ENCODE assay signal across 8 cellular contexts in the genomic region with DNA sequence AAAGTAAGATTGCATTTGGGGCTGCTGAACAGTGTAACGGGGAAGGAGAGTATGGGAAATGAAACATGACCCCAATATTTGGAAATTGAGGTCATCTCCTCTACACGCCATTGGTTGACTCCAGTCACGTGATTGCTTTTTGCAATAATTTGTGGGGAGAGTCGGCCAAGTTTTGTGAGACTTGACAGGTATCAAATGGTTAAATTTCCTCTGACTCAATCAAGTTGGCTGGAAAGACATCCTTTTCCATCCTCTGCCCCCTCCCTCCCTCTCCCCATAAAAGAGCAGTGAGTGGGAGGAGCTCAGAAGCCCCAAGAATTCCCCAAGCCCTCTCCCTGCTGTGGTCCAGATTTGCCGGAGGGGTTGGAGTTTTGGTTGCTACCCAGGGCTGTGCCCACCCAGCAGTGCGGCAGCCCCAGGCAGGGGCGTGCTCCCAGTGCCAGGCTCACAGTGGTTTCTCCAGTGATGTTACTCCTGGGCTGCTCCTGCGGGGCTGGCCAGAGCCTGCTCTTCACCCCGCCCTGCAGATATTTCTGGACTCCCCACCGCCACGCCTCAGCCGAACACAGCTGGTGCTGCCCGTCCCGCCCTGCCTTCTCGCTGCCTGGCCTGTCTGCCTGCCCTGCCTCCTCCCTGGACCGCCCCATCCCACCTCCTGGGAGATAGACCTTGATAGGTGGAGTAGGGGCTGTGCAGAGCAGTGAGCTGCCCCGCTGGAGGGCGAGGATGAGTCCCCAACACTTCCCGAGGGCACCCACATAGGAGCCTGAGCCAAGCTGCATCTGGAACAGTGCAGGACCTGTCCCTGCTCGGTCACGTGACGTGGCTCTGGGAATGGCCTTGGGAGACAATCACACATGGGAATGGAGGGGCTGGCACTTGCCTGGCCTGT. TPM values are rescaled to one million over a fixed set of nuclear protein-coding genes. Genes with fewer than 3 reads are reported as not detected.
DNase-seq lines count a peak whose midpoint lies in the region; ATAC-seq and TF ChIP-seq lines count a peak whose summit lies in the region.

No MANE protein-coding gene starts in this region.

- peaks cover 75% of the 10 kb centered on the region for H3K79me2 ChIP-seq in osteoblast (ENCODE audit: insufficient read depth, low read length)

- H3K4me3 ChIP-seq in AG10803 (ENCODE audit: low read length) = peak overlapping the region; percentile 77
- peak overlapping the region; percentile 73 for H3K4me3 ChIP-seq in osteoblast (ENCODE audit: insufficient read depth, low read length)

- H3K9me3 Mint-ChIP-seq in activated CD4-positive, alpha-beta memory T cell treated with anti-CD3 and anti-CD28 coated beads for 36 hours = no peaks in the 10 kb centered on the region
- no peaks in the 10 kb centered on the region for H3K9me3 Mint-ChIP-seq in endothelial cell (ENCODE audit: unreplicated experiment)

- H3K36me3 Mint-ChIP-seq in activated CD4-positive, alpha-beta memory T cell treated with anti-CD3 and anti-CD28 coated beads for 36 hours = no peaks in the 10 kb centered on the region
- no peaks in the 10 kb centered on the region for H3K36me3 Mint-ChIP-seq in endothelial cell (ENCODE audit: low read depth, unreplicated experiment)

- H2AFZ ChIP-seq in osteoblast (ENCODE audit: low read length) = no peak overlapping the region

- H3K27me3 Mint-ChIP-seq in activated CD4-positive, alpha-beta memory T cell treated with anti-CD3 and anti-CD28 coated beads for 36 hours = peaks cover 20% of the 10 kb centered on the region
- H3K27me3 Mint-ChIP-seq in endothelial cell (ENCODE audit: unreplicated experiment) = peaks cover 8% of the 10 kb centered on the region

- H3K27me3 ChIP-seq in osteoblast (ENCODE audit: insufficient read depth, low read length) = no peaks in the 10 kb centered on the region

- peaks cover 62% of the 10 kb centered on the region for H4K20me1 ChIP-seq in osteoblast (ENCODE audit: insufficient read depth, low read length)

- H3K36me3 ChIP-seq in osteoblast (ENCODE audit: insufficient read depth, low read length) = peaks cover 25% of the 10 kb centered on the region

- CTCF ChIA-PET in activated CD4-positive, alpha-beta memory T cell treated with anti-CD3 and anti-CD28 coated beads for 36 hours (lab: Charles Lee) = no interaction called here

- peak; percentile 99 for DNase-seq in AG10803 (ENCODE audit: low read depth)
- DNase-seq in RPMI7951 (ENCODE audit: low read depth) = peak; percentile 97
- peak; percentile 100 for DNase-seq in fibroblast of peridontal ligament (ENCODE audit: extremely low read depth)
- DNase-seq in osteoblast (ENCODE audit: insufficient read length, low spot score, missing footprints) = peak; percentile 100
- no peak for DNase-seq in T-helper 2 cell
- no peak for DNase-seq in activated CD4-positive, alpha-beta memory T cell treated with anti-CD3 and anti-CD28 coated beads for 36 hours
- no peak for DNase-seq in endothelial cell (ENCODE audit: low spot score)

- peak overlapping the region; percentile 81 for H3K4me2 ChIP-seq in osteoblast (ENCODE audit: insufficient read depth, low read length)

- intact Hi-C loops in activated CD4-positive, alpha-beta memory T cell treated with anti-CD3 and anti-CD28 coated beads for 36 hours (cut with micrococcal nuclease) = loop anchor here (10.0 kb wide), 1 partner anchor 200 kb away; no protein-coding TSS in a partner anchor

- peaks cover 54% of the 10 kb centered on the region for H3K4me1 ChIP-seq in osteoblast (ENCODE audit: insufficient read depth, low read length)

- H3K27ac Mint-ChIP-seq in activated CD4-positive, alpha-beta memory T cell treated with anti-CD3 and anti-CD28 coated beads for 36 hours = no peak overlapping the region
- H3K27ac Mint-ChIP-seq in endothelial cell (ENCODE audit: unreplicated experiment) = no peak overlapping the region

- POLR2A ChIA-PET in activated CD4-positive, alpha-beta memory T cell treated with anti-CD3 and anti-CD28 coated beads for 36 hours (lab: Charles Lee) = no interaction called here

- H3K4me1 Mint-ChIP-seq in activated CD4-positive, alpha-beta memory T cell treated with anti-CD3 and anti-CD28 coated beads for 36 hours (ENCODE audit: low read depth) = peaks cover 2% of the 10 kb centered on the region
- peaks cover 5% of the 10 kb centered on the region for H3K4me1 Mint-ChIP-seq in endothelial cell (ENCODE audit: unreplicated experiment)

- no peaks in the 10 kb centered on the region for H3K9me3 ChIP-seq in osteoblast (ENCODE audit: low read depth, low read length)

- ATAC-seq in GM19328 (IDR thresholded peaks at IDR 0.05; ENCODE audit: unreplicated experiment) = no peak

- H3K27ac ChIP-seq in osteoblast (ENCODE audit: low read depth, low read length) = peak overlapping the region; percentile 76

- H3K4me3 Mint-ChIP-seq in activated CD4-positive, alpha-beta memory T cell treated with anti-CD3 and anti-CD28 coated beads for 36 hours = no peak overlapping the region
- H3K4me3 Mint-ChIP-seq in endothelial cell (ENCODE audit: unreplicated experiment) = no peak overlapping the region

- no peak for TF ChIP-seq CTCF in AG10803 (conservative IDR thresholded peaks at IDR 0.05; ENCODE audit: low read length)
- no peak for TF ChIP-seq CTCF in osteoblast (IDR thresholded peaks at IDR 0.05; ENCODE audit: extremely low read depth, low read depth, low read length)
- no peak for TF ChIP-seq CTCF in endothelial cell (IDR thresholded peaks at IDR 0.05; ENCODE audit: unreplicated experiment)

RNA-seq across cellular contexts. Expression of a gene that starts 3.4 kb away (rescaled TPM):
- 138 and 179 TPM in 2 replicates for total RNA-seq in RPMI7951 (2014; rRNA removed; shearing (Covaris generic))
- total RNA-seq in osteoblast = 571 and 801 TPM in 2 replicates
- total RNA-seq in activated CD4-positive, alpha-beta memory T cell treated with anti-CD3 and anti-CD28 coated beads for 36 hours = under 1 TPM; 0.12 to 0.19 TPM
- 24.3 TPM for total RNA-seq in endothelial cell (ENCODE audit: unreplicated experiment)

Comparison
In these comparisons a context has a peak if more than half of its experiments do, and no peak if none do; other contexts are left out.
1. DNase-seq: peak in AG10803 (single experiment), RPMI7951 (single experiment), fibroblast of peridontal ligament (single experiment) and osteoblast (single experiment); none in T-helper 2 cell (0 of 5), activated CD4-positive, alpha-beta memory T cell treated with anti-CD3 and anti-CD28 coated beads for 36 hours (single experiment) and endothelial cell (single experiment).
2. RNA of a gene that starts 3.4 kb away (total RNA-seq): 571 to 801 TPM in osteoblast, 138 to 179 TPM in RPMI7951 and 24.3 TPM in endothelial cell (single experiment); 0.12 to 0.19 TPM in activated CD4-positive, alpha-beta memory T cell treated with anti-CD3 and anti-CD28 coated beads for 36 hours; every median in the first group is over 10 times any median in the second.